23 cellular contexts compared by ENCODE assay signal in the genomic region with DNA sequence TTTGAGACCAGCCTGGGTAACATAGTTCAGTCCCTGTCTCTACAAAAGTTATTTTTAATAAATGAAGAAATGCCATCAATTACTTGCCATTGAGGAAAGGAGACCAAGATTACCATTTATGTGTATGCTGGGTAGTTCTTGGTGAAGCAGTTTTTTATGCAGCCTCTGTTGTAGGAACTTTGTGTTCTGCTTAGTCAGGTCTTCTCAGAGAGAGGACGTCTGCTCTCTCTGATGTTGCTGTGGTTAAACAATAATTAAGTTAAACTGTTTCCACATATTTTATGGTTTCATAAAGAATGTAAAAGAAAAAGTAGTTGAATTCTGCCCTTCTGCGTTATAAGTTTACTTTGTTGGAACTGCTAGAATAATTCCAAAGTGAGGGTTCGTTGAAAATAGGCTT.
DNase-seq lines count a peak whose midpoint lies in the region; ATAC-seq, FAIRE-seq and TF ChIP-seq lines count a peak whose summit lies in the region.
"Had no signal": no experiment of that assay in that cellular context is flagged by ENCODE, and none has a peak within 500 bp of the region (broad histone marks: within the 10 kb centered on the region; RNA-seq: fewer than 3 reads in every experiment).

No MANE protein-coding gene starts in this region.

- ATAC-seq in A549 = no peak
- ATAC-seq: activated CD4-positive, alpha-beta T cell treated with anti-CD3 and anti-CD28 coated beads for 36 hours; activated CD8-positive, alpha-beta memory T cell treated with anti-CD3 and anti-CD28 coated beads, Interleukin-2, amount 10 ng/mL, durations not matched to agents 7 days and 5 days; natural killer cell treated with Interleukin-12 subunit alpha and Interleukin-12 subunit beta and Interleukin-15 and Interleukin-18, amount 100 ng/mL, for 72 hours; Right ventricle myocardium inferior had no signal

- in situ Hi-C loops in HAP-1 (cut with MboI; ENCODE audit: low sequenced_read_pairs) = no loop called here

- no peak overlapping the region for H3K4me2 ChIP-seq in A549

- TF ChIP-seq EP300 in A549 (IDR thresholded peaks at IDR 0.05) = no peak

- TF ChIP-seq RAD21 in A549 (conservative IDR thresholded peaks at IDR 0.05 in 1 of 2, IDR thresholded peaks at IDR 0.05 in 1 of 2) = no peak

- no peak overlapping the region for H3K9ac ChIP-seq in endocrine pancreas (ENCODE audit: control insufficient read depth, insufficient read depth, low read length)

- WGBS in A549 (ENCODE audit: missing lambda C conversion rate) = 80% methylated on average over 3 of the region's 3 CpGs

- no peak overlapping the region for H3K4me3 ChIP-seq in A549
- peak overlapping the region; percentile 10 for H3K4me3 ChIP-seq in endocrine pancreas (ENCODE audit: control insufficient read depth, insufficient read depth, low read length)
- H3K4me3 ChIP-seq in HAP-1 = no peak overlapping the region
- H3K4me3 ChIP-seq: esophagus muscularis mucosa, spleen had no signal

- FAIRE-seq in A549 (lab: Jason Lieb, UNC) = peak; percentile 39
- FAIRE-seq: bronchial epithelial cell, TTC549 had no signal

- H3K27ac ChIP-seq in A549 = no peak overlapping the region
- H3K27ac ChIP-seq: esophagus muscularis mucosa, spleen had no signal

- TF ChIP-seq POLR2A in A549 (IDR thresholded peaks at IDR 0.05; ENCODE audit: low read length) (no peak), erythroblast (IDR thresholded peaks at IDR 0.05; ENCODE audit: low read length) (no peak)

- no peak for TF ChIP-seq CTCF in A549 (IDR thresholded peaks at IDR 0.05)

- H3K36me3 ChIP-seq in endocrine pancreas (ENCODE audit: control insufficient read depth, insufficient read depth, low read length) (no peaks in the 10 kb centered on the region), HAP-1 (replicated peaks) (no peaks in the 10 kb centered on the region)
- H3K36me3 ChIP-seq: esophagus muscularis mucosa, spleen had no signal

- H3K27me3 ChIP-seq in endocrine pancreas (ENCODE audit: control insufficient read depth, insufficient read depth, low read length) (no peaks in the 10 kb centered on the region), HAP-1 (ENCODE audit: low read depth) (no peaks in the 10 kb centered on the region)
- H3K27me3 ChIP-seq: esophagus muscularis mucosa, spleen had no signal

- DNase-seq in A549 (ENCODE audit: low read depth in 1 of 2, low spot score in 1 of 2) (no peak), M059J (ENCODE audit: low read depth) (peak; percentile 8), kidney tubule cell (ENCODE audit: low spot score) (peak; percentile 37), HCEC 1CT (no peak), HAP-1 (ENCODE audit: low spot score in 2 of 2) (no peak), erythroblast (lab: John Stamatoyannopoulos, UW) (no peak), cortex of kidney (lab: John Stamatoyannopoulos, UW) (no peak)
- DNase-seq: activated CD4-positive, alpha-beta T cell treated with anti-CD3 and anti-CD28 coated beads for 36 hours; activated CD8-positive, alpha-beta memory T cell treated with anti-CD3 and anti-CD28 coated beads, Interleukin-2, amount 10 ng/mL, durations not matched to agents 7 days and 5 days; activated naive CD8-positive, alpha-beta T cell treated with anti-CD3 and anti-CD28 coated beads, Interleukin-2, amount 10 ng/mL, durations not matched to agents 7 days and 5 days; hypothalamus; kidney glomerular epithelial cell; NCI-H1092; NCI-H2081; NCI-H510A treated with DMSO at 0.1 percent for 48 hours; spleen; stimulated activated CD4-positive, alpha-beta T cell treated with anti-CD3 and anti-CD28 coated beads, Interleukin-4, amount 100 ng/mL, for 4 hours had no signal

- CTCF ChIA-PET in A549 (lab: Yijun Ruan, JAX) = no interaction called here

- H3K4me1 ChIP-seq in A549 (no peaks in the 10 kb centered on the region), endocrine pancreas (ENCODE audit: control insufficient read depth, insufficient read depth, low read length) (peaks cover 16% of the 10 kb centered on the region), HAP-1 (no peaks in the 10 kb centered on the region)

- POLR2A ChIA-PET in A549 (lab: Yijun Ruan, JAX) = no interaction called here

- no peaks in the 10 kb centered on the region for H3K9me3 ChIP-seq in A549
- no peaks in the 10 kb centered on the region for H3K9me3 ChIP-seq in endocrine pancreas (ENCODE audit: control insufficient read depth, low read length)
- H3K9me3 ChIP-seq in HAP-1 = no peaks in the 10 kb centered on the region
- H3K9me3 ChIP-seq: esophagus muscularis mucosa, spleen had no signal

TF ChIP-seq in A549, 52 proteins besides CTCF, POLR2A, EP300 and RAD21:
- TF ChIP-seq FOXS1 (CRISPR knock-in tag; IDR thresholded peaks at IDR 0.05) (no peak), HEYL (CRISPR knock-in tag; IDR thresholded peaks at IDR 0.05) (no peak), FOSL2 (IDR thresholded peaks at IDR 0.05) (no peak), FOSL2 (CRISPR knock-in tag; IDR thresholded peaks at IDR 0.05) (no peak), RFX5 (IDR thresholded peaks at IDR 0.05) (no peak), MAFK (IDR thresholded peaks at IDR 0.05; ENCODE audit: partially characterized antibody) (peak; percentile 20), RARB (CRISPR knock-in tag; IDR thresholded peaks at IDR 0.05) (no peak), CHD4 (IDR thresholded peaks at IDR 0.05; ENCODE audit: borderline replicate concordance) (no peak)
- TF ChIP-seq, protein P1, sequence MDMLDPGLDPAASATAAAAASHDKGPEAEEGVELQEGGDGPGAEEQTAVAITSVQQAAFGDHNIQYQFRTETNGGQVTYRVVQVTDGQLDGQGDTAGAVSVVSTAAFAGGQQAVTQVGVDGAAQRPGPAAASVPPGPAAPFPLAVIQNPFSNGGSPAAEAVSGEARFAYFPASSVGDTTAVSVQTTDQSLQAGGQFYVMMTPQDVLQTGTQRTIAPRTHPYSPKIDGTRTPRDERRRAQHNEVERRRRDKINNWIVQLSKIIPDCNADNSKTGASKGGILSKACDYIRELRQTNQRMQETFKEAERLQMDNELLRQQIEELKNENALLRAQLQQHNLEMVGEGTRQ (IDR thresholded peaks at IDR 0.05) = no peak

Comparison
In these comparisons a context has a peak if more than half of its experiments do, and no peak if none do; other contexts are left out.
1. DNase-seq: peak in M059J (single experiment) and kidney tubule cell (single experiment); none in A549 (0 of 2), HCEC 1CT (single experiment), HAP-1 (0 of 2), erythroblast (0 of 2) and cortex of kidney (single experiment).